ENCODE assay signal across 8 cellular contexts in the genomic region with DNA sequence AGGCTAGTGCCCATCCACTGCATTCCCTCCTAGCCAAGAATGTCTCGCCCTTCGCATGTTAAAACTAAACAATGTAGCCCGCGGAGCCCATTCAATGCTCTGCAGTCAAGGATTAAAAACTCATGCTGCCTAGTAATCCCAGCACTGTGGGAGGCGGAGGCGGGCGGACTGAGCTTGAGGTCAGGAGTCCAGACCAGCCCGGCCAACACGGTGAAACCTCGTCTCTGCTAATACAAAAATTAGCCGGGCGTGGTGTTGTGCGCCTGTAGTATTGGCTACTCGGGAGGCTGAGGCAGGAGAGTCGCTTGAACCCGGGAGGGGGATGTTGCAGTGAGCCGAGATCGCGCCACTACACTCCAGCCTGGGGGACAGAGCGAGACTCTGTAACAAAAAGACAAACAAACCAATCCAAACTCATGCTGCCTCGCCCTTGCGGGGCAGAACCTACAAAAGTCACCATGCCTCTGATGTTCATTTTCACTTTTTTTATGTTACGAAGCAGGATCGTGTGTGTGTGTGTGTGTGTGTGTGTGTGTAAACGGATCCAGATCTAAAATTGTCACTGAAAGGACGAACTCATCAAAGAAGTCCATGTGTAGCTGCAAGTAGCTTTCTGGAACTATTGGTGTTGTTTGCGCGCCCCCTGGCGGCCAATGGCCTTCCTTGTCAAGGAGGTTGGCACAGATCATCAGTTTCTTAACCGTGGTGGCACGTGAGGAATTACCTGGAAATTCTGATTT. TPM values are rescaled to one million over a fixed set of nuclear protein-coding genes. Genes with fewer than 3 reads are reported as not detected.
DNase-seq lines count a peak whose midpoint lies in the region; ATAC-seq, FAIRE-seq and TF ChIP-seq lines count a peak whose summit lies in the region.

No MANE protein-coding gene starts in this region.

- no peak overlapping the region for H3K27ac Mint-ChIP-seq in WTC11

- peak; percentile 87 for ATAC-seq in WTC11
- no peak for ATAC-seq in HG03521 (IDR thresholded peaks at IDR 0.05; ENCODE audit: unreplicated experiment)

- H3K27ac ChIP-seq in ACC112 (ENCODE audit: low read depth, low read length) (no peak overlapping the region), GM23248 (no peak overlapping the region), small intestine (ENCODE audit: low read depth in 1 of 2, low read length in 1 of 2) (no peak overlapping the region)

- H3F3A ChIP-seq in GM23248 (ENCODE audit: insufficient read depth) = no peaks in the 10 kb centered on the region

- peak overlapping the region; percentile 80 for H3K4me2 ChIP-seq in GM23248 (ENCODE audit: unreplicated experiment)

- H4K20me1 ChIP-seq in GM23248 (ENCODE audit: insufficient read depth) = no peaks in the 10 kb centered on the region

- peaks cover 9% of the 10 kb centered on the region for H3K4me1 Mint-ChIP-seq in WTC11

- H3K9ac ChIP-seq in GM23248 = peak overlapping the region; percentile 14; the same call in 1 of the 2 replicates

- in situ Hi-C loops in GM23248 (cut with MboI) = loop anchor here (10.0 kb wide), 1 partner anchor 321 kb away; no protein-coding TSS in a partner anchor

- H3K9me2 ChIP-seq in GM23248 (ENCODE audit: insufficient read depth) = no peaks in the 10 kb centered on the region

- H3K36me3 Mint-ChIP-seq in WTC11 = no peaks in the 10 kb centered on the region

- H3K4me1 ChIP-seq in ACC112 (ENCODE audit: control insufficient read depth, insufficient read depth, low read length, unreplicated experiment) (no peaks in the 10 kb centered on the region), GM23248 (ENCODE audit: insufficient read depth) (no peaks in the 10 kb centered on the region), small intestine (ENCODE audit: control insufficient read depth in 2 of 2, insufficient read depth in 1 of 2, low read depth in 1 of 2, low read length in 1 of 2) (no peaks in the 10 kb centered on the region)

- H3K9me3 Mint-ChIP-seq in WTC11 = no peaks in the 10 kb centered on the region

- no peaks in the 10 kb centered on the region for H3K36me3 ChIP-seq in ACC112 (ENCODE audit: insufficient read depth, low read length)
- H3K36me3 ChIP-seq in GM23248 (ENCODE audit: low read depth) = no peaks in the 10 kb centered on the region
- H3K36me3 ChIP-seq in small intestine (ENCODE audit: control insufficient read depth in 2 of 2, insufficient read depth in 2 of 2, low read length in 2 of 2) = no peaks in the 10 kb centered on the region

- H3K27me3 Mint-ChIP-seq in WTC11 (ENCODE audit: low read depth) = peaks cover 19% of the 10 kb centered on the region

- H3K79me2 ChIP-seq in ACC112 (ENCODE audit: control insufficient read depth, insufficient read depth, low read length, unreplicated experiment) (no peaks in the 10 kb centered on the region), GM23248 (ENCODE audit: insufficient read depth) (no peaks in the 10 kb centered on the region)

- H3K27me3 ChIP-seq in ACC112 (ENCODE audit: insufficient read depth, low read length) = peaks cover 22% of the 10 kb centered on the region
- H3K27me3 ChIP-seq in GM23248 (replicated peaks; ENCODE audit: insufficient read depth) = peaks cover 29% of the 10 kb centered on the region
- H3K27me3 ChIP-seq in small intestine (ENCODE audit: control insufficient read depth in 2 of 2, insufficient read depth in 2 of 2, low read length in 2 of 2) = peaks cover 0 to 3% of the 10 kb centered on the region in 2 donors

- no peak for FAIRE-seq in small intestine (lab: Jason Lieb, UNC)

- H3K9me3 ChIP-seq in GM23248 (ENCODE audit: low read depth) (no peaks in the 10 kb centered on the region), small intestine (ENCODE audit: control insufficient read depth, low read depth) (no peaks in the 10 kb centered on the region)

- TF ChIP-seq CTCF in WTC11 (IDR thresholded peaks at IDR 0.05) = peak; percentile 84
- TF ChIP-seq CTCF in cardiac fibroblast (IDR thresholded peaks at IDR 0.05; ENCODE audit: low read depth, low read length) = peak; percentile 87

- DNase-seq in GM23248 (peak; percentile 91), NCI-H2196 treated with DMSO at 0.1 percent for 48 hours (lab: John Stamatoyannopoulos, UW; ENCODE audit: unreplicated experiment) (peak; percentile 42), WTC11 (ENCODE audit: low spot score) (peak; percentile 96), cardiac fibroblast (ENCODE audit: low read depth in 2 of 2) (peak; percentile 93), iPS-NIHi7 (ENCODE audit: extremely low spot score) (peak; percentile 88), small intestine (peak; percentile 92)

- CTCF ChIA-PET in WTC11 (lab: Charles Lee) = interaction anchor here (0.6 to 4.1 kb wide), 90 partner anchors 8 to 569 kb away, joined by 3 to 104 read pairs (median 6); a partner anchor contains a TSS

- POLR2A ChIA-PET in WTC11 (lab: Charles Lee) = interaction anchor here (0.6 to 2.0 kb wide), 6 partner anchors 56 to 1351 kb away, joined by 3 to 5 read pairs (median 4); no protein-coding TSS in a partner anchor

- 8 to 10% methylated on average over 31 of the region's 31 CpGs for WGBS in GM23248 (ENCODE audit: low coverage in 1 of 2, low lambda C conversion rate in 2 of 2, missing lambda C conversion rate in 2 of 2), 2 experiments
- 6 to 13% (median 9%) methylated on average over 31 of the region's 31 CpGs for WGBS in small intestine, 3 donors

- peak overlapping the region; percentile 81 for H3K4me3 ChIP-seq in ACC112 (ENCODE audit: low read depth, low read length)
- peak overlapping the region; percentile 69 for H3K4me3 ChIP-seq in GM23248
- peak overlapping the region; percentile 31 to 43 for H3K4me3 ChIP-seq in cardiac fibroblast (replicated peaks in 1 of 2; ENCODE audit: low read depth in 2 of 2, low read length in 2 of 2)
- no peak overlapping the region for H3K4me3 ChIP-seq in small intestine (ENCODE audit: low read depth in 1 of 2, low read length in 2 of 2)

- H2AFZ ChIP-seq in ACC112 (ENCODE audit: low read length, unreplicated experiment) = peak overlapping the region; percentile 84
- peak overlapping the region; percentile 90 for H2AFZ ChIP-seq in GM23248

- H3K4me3 Mint-ChIP-seq in WTC11 = peak overlapping the region; percentile 76

TF ChIP-seq in WTC11, 78 proteins besides CTCF, POLR2A, EP300 and RAD21 (continues in another document):
- TF ChIP-seq, protein P1, sequence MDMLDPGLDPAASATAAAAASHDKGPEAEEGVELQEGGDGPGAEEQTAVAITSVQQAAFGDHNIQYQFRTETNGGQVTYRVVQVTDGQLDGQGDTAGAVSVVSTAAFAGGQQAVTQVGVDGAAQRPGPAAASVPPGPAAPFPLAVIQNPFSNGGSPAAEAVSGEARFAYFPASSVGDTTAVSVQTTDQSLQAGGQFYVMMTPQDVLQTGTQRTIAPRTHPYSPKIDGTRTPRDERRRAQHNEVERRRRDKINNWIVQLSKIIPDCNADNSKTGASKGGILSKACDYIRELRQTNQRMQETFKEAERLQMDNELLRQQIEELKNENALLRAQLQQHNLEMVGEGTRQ (CRISPR knock-in tag; IDR thresholded peaks at IDR 0.05) = peak; percentile 53
- TF ChIP-seq ETV6 (CRISPR knock-in tag; IDR thresholded peaks at IDR 0.05) (no peak), FOXJ3 (CRISPR knock-in tag; IDR thresholded peaks at IDR 0.05; ENCODE audit: borderline replicate concordance) (no peak), CREM (CRISPR knock-in tag; IDR thresholded peaks at IDR 0.05) (no peak)
- TF ChIP-seq, protein P2, sequence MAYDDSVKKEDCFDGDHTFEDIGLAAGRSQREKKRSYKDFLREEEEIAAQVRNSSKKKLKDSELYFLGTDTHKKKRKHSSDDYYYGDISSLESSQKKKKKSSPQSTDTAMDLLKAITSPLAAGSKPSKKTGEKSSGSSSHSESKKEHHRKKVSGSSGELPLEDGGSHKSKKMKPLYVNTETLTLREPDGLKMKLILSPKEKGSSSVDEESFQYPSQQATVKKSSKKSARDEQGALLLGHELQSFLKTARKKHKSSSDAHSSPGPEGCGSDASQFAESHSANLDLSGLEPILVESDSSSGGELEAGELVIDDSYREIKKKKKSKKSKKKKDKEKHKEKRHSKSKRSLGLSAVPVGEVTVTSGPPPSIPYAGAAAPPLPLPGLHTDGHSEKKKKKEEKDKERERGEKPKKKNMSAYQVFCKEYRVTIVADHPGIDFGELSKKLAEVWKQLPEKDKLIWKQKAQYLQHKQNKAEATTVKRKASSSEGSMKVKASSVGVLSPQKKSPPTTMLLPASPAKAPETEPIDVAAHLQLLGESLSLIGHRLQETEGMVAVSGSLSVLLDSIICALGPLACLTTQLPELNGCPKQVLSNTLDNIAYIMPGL (CRISPR knock-in tag; IDR thresholded peaks at IDR 0.05) = 0 out of 2 replicates have a peak, but pooled peaks have one; percentile 9
- TF ChIP-seq, protein P3, sequence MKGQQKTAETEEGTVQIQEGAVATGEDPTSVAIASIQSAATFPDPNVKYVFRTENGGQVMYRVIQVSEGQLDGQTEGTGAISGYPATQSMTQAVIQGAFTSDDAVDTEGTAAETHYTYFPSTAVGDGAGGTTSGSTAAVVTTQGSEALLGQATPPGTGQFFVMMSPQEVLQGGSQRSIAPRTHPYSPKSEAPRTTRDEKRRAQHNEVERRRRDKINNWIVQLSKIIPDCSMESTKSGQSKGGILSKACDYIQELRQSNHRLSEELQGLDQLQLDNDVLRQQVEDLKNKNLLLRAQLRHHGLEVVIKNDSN (CRISPR knock-in tag; IDR thresholded peaks at IDR 0.05) = peak; percentile 66; the same call in 1 of the 2 replicates
- TF ChIP-seq, protein P4, sequence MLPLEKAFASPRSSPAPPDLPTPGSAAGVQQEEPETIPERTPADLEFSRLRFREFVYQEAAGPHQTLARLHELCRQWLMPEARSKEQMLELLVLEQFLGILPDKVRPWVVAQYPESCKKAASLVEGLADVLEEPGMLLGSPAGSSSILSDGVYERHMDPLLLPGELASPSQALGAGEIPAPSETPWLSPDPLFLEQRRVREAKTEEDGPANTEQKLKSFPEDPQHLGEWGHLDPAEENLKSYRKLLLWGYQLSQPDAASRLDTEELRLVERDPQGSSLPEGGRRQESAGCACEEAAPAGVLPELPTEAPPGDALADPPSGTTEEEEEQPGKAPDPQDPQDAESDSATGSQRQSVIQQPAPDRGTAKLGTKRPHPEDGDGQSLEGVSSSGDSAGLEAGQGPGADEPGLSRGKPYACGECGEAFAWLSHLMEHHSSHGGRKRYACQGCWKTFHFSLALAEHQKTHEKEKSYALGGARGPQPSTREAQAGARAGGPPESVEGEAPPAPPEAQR (CRISPR knock-in tag; IDR thresholded peaks at IDR 0.05) = no peak

RNA-seq across cellular contexts. Expression of a gene that starts 54.8 kb away (rescaled TPM):
- total RNA-seq in GM23248 (2014; rRNA removed; shearing (Covaris generic)) = 0.51 and 3.4 TPM in 2 replicates
- polyA plus RNA-seq in GM23248 (2016; fragmentation: Nextera tagmentation; extraction: Ambion mirVana) = 1.1 TPM in 2 replicates
- not detected in 3 replicates for total RNA-seq in WTC11 (2021)
- 1 to 10 TPM in 2 of 3 donors, not detected in 1; 1.6 to 1.7 TPM for polyA plus RNA-seq in small intestine

RNA-seq across cellular contexts. Expression of a gene that starts 54.9 kb away (rescaled TPM):
- 40.1 and 40.3 TPM in 2 replicates for total RNA-seq in GM23248 (2014; rRNA removed; shearing (Covaris generic))
- polyA plus RNA-seq in GM23248 (2016; fragmentation: Nextera tagmentation; extraction: Ambion mirVana) (69.7 and 70.0 TPM in 2 replicates), small intestine (100 to 1,000 TPM in 1 of 3 donors, 10 to 100 TPM in 2; 56.2 to 147 (median 58.8) TPM)
- 232 to 253 TPM (median 242 TPM) in 3 replicates for total RNA-seq in WTC11 (2021)

Comparison
In these comparisons a context has a peak if more than half of its experiments do, and no peak if none do; other contexts are left out.
1. H3K4me3 ChIP-seq: peak in ACC112 (single experiment), GM23248 (single experiment) and cardiac fibroblast (2 of 2); none in small intestine (0 of 2).
2. DNase-seq: peak in every context shown above with its lines; median percentile 96 in WTC11; 93 in cardiac fibroblast; 92 in small intestine; 91 in GM23248; 88 in iPS-NIHi7; 42 in NCI-H2196 treated with DMSO at 0.1 percent for 48 hours.